In genomic region chr3:151916781-151917180, GRCh38 we compare ENCODE assay signal across 1 cellular context.
TF ChIP-seq lines count a peak whose summit lies in the region.

No MANE protein-coding gene starts in this region.

TF ChIP-seq in IMR-90, 13 proteins besides CTCF, POLR2A, EP300 and RAD21 (continued from another document):
- TF ChIP-seq, protein P1, sequence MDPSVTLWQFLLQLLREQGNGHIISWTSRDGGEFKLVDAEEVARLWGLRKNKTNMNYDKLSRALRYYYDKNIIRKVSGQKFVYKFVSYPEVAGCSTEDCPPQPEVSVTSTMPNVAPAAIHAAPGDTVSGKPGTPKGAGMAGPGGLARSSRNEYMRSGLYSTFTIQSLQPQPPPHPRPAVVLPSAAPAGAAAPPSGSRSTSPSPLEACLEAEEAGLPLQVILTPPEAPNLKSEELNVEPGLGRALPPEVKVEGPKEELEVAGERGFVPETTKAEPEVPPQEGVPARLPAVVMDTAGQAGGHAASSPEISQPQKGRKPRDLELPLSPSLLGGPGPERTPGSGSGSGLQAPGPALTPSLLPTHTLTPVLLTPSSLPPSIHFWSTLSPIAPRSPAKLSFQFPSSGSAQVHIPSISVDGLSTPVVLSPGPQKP (IDR thresholded peaks at IDR 0.05; ENCODE audit: borderline replicate concordance, low read depth, low read length), result no peak
- TF ChIP-seq CHD1 (IDR thresholded peaks at IDR 0.05; ENCODE audit: low read depth, low read length) (no peak), NFE2L2 (IDR thresholded peaks at IDR 0.05; ENCODE audit: low read depth, low read length) (no peak), MAZ (IDR thresholded peaks at IDR 0.05; ENCODE audit: borderline replicate concordance, low read depth, low read length) (no peak), FOS (IDR thresholded peaks at IDR 0.05; ENCODE audit: low read depth, low read length) (no peak), USF2 (IDR thresholded peaks at IDR 0.05; ENCODE audit: low read depth, low read length) (no peak), CEBPB (IDR thresholded peaks at IDR 0.05; ENCODE audit: low read depth, low read length) (no peak)
